In genomic region chr2:73892631-73893329, GRCh38 we compare ENCODE assay signal across 14 cellular contexts. TPM values are rescaled to one million over a fixed set of nuclear protein-coding genes. Genes with fewer than 3 reads are reported as not detected.
DNase-seq lines count a peak whose midpoint lies in the region; ATAC-seq and TF ChIP-seq lines count a peak whose summit lies in the region.
"Had no signal": no experiment of that assay in that cellular context is flagged by ENCODE, and none has a peak within 500 bp of the region (broad histone marks: within the 10 kb centered on the region; RNA-seq: fewer than 3 reads in every experiment).

Gene ACTG2 (plus strand): TSS chr2:73893008. CDS start chr2:73901312, 8,304 bp downstream.

- peaks cover 6 to 32% (median 8%) of the 10 kb centered on the region in 4 donors for H3K4me1 Mint-ChIP-seq in CD4-positive, CD25-positive, alpha-beta regulatory T cell
- peaks cover 4% of the 10 kb centered on the region for H3K4me1 Mint-ChIP-seq in Calu3 (ENCODE audit: low read depth, unreplicated experiment)

- peaks cover 4% of the 10 kb centered on the region for H3K27me3 Mint-ChIP-seq in CD4-positive, CD25-positive, alpha-beta regulatory T cell
- peaks cover 12% of the 10 kb centered on the region for H3K27me3 Mint-ChIP-seq in Calu3 (ENCODE audit: unreplicated experiment)
- H3K27me3 Mint-ChIP-seq: activated T-cell treated with anti-CD3 and anti-CD28 coated beads, Interleukin-2, amount 50 U/mL, for 24 hours had no signal

- intact Hi-C loops in psoas muscle (cut with DNase I): no loop called here
- intact Hi-C loops in Calu3 (cut with micrococcal nuclease; ENCODE audit: unreplicated experiment): no loop called here

- no peak for ATAC-seq in CD4-positive, CD25-positive, alpha-beta regulatory T cell (ENCODE audit: low read depth in 2 of 2)
- no peak for ATAC-seq in psoas muscle
- ATAC-seq: left lobe of liver had no signal

- no TSS peak for BruUV-seq in Calu3 (replicated peaks; lab: Mats Ljungman, UMichigan)

- no peak for TF ChIP-seq CTCF in fibroblast of villous mesenchyme (IDR thresholded peaks at IDR 0.05; ENCODE audit: insufficient read depth, low read depth, low read length)
- TF ChIP-seq CTCF in psoas muscle (IDR thresholded peaks at IDR 0.05): no peak
- no peak for TF ChIP-seq CTCF in Calu3 (IDR thresholded peaks at IDR 0.05; ENCODE audit: unreplicated experiment)

- no peak for DNase-seq in CD4-positive, CD25-positive, alpha-beta regulatory T cell
- DNase-seq in SJSA1 (ENCODE audit: low read depth in 1 of 2, low spot score in 2 of 2) (peak; percentile 45 to 48), fibroblast of villous mesenchyme (ENCODE audit: low read depth) (peak; percentile 75), psoas muscle (no peak), GOT3 (lab: John Stamatoyannopoulos, UW) (no peak), iPS-NIHi11 (ENCODE audit: low spot score) (no peak), Calu3 (no peak)
- DNase-seq in activated naive CD4-positive, alpha-beta T cell treated with anti-CD3 and anti-CD28 coated beads, Interleukin-2, amount 50 U/mL, for 16 hours: no peak
- DNase-seq: activated T-cell treated with anti-CD3 and anti-CD28 coated beads, Interleukin-2, amount 50 U/mL, for 24 hours; caudate nucleus had no signal

- CTCF ChIA-PET in Calu3 (lab: Charles Lee): interaction anchor here (0.6 kb wide), 1 partner anchor 836 kb away, joined by 4 read pairs; no protein-coding TSS in a partner anchor

- no peaks in the 10 kb centered on the region for H3K4me1 ChIP-seq in CD4-positive, CD25-positive, alpha-beta regulatory T cell (ENCODE audit: control insufficient read depth, insufficient read depth, low read length, poor library complexity, severe bottlenecking)
- H3K4me1 ChIP-seq in SJSA1 (replicated peaks): peaks cover 33% of the 10 kb centered on the region
- H3K4me1 ChIP-seq in psoas muscle: no peaks in the 10 kb centered on the region

- H3K27me3 ChIP-seq in CD4-positive, CD25-positive, alpha-beta regulatory T cell (ENCODE audit: control insufficient read depth, insufficient read depth, low read length): no peaks in the 10 kb centered on the region
- H3K27me3 ChIP-seq in SJSA1 (replicated peaks): no peaks in the 10 kb centered on the region
- no peaks in the 10 kb centered on the region for H3K27me3 ChIP-seq in psoas muscle (ENCODE audit: insufficient read depth in 3 of 3, low read length in 2 of 3)

- no peaks in the 10 kb centered on the region for H3K9me3 Mint-ChIP-seq in CD4-positive, CD25-positive, alpha-beta regulatory T cell
- H3K9me3 Mint-ChIP-seq in Calu3 (ENCODE audit: low read depth, unreplicated experiment): no peaks in the 10 kb centered on the region
- H3K9me3 Mint-ChIP-seq: activated T-cell treated with anti-CD3 and anti-CD28 coated beads, Interleukin-2, amount 50 U/mL, for 24 hours had no signal

- no peaks in the 10 kb centered on the region for H3K36me3 ChIP-seq in CD4-positive, CD25-positive, alpha-beta regulatory T cell (ENCODE audit: control insufficient read depth, insufficient read depth, low read length)
- peaks cover 8% of the 10 kb centered on the region for H3K36me3 ChIP-seq in SJSA1
- no peaks in the 10 kb centered on the region for H3K36me3 ChIP-seq in psoas muscle (ENCODE audit: insufficient read depth in 1 of 2, low read depth in 1 of 2)
- H3K36me3 ChIP-seq: BLaER1 treated with 17β-estradiol and CSF1 and Interleukin-3, amounts not matched to agents 10 nM and 100 nM had no signal

- H3K4me3 ChIP-seq in CD4-positive, CD25-positive, alpha-beta regulatory T cell (ENCODE audit: low read depth, low read length): no peak within 1 kb of the TSS
- peak within 1 kb of the TSS; percentile 34 for H3K4me3 ChIP-seq in SJSA1
- H3K4me3 ChIP-seq in fibroblast of villous mesenchyme (ENCODE audit: low read depth, low read length): peak within 1 kb of the TSS; percentile 45
- peak within 1 kb of the TSS; percentile 18 for H3K4me3 ChIP-seq in psoas muscle
- H3K4me3 ChIP-seq: BLaER1 treated with 17β-estradiol and CSF1 and Interleukin-3, amounts not matched to agents 10 nM and 100 nM had no signal

- H3K36me3 Mint-ChIP-seq in CD4-positive, CD25-positive, alpha-beta regulatory T cell: no peaks in the 10 kb centered on the region
- no peaks in the 10 kb centered on the region for H3K36me3 Mint-ChIP-seq in Calu3 (ENCODE audit: insufficient read depth, unreplicated experiment)

- 70 to 72% (median 71%) methylated on average over 15 of the region's 15 CpGs for WGBS in psoas muscle, 3 donors

- H3K9me3 ChIP-seq in CD4-positive, CD25-positive, alpha-beta regulatory T cell (ENCODE audit: control insufficient read depth in 2 of 2, low read length in 2 of 2): no peaks in the 10 kb centered on the region
- H3K9me3 ChIP-seq in SJSA1 (replicated peaks) (no peaks in the 10 kb centered on the region), psoas muscle (no peaks in the 10 kb centered on the region)
- H3K9me3 ChIP-seq: BLaER1 treated with 17β-estradiol and CSF1 and Interleukin-3, amounts not matched to agents 10 nM and 100 nM had no signal

- H3K27ac ChIP-seq in CD4-positive, CD25-positive, alpha-beta regulatory T cell (ENCODE audit: insufficient read depth, low read length, poor library complexity, severe bottlenecking): no peak within 1 kb of the TSS
- H3K27ac ChIP-seq in SJSA1: no peak within 1 kb of the TSS
- no peak within 1 kb of the TSS for H3K27ac ChIP-seq in psoas muscle
- H3K27ac ChIP-seq: BLaER1 treated with 17β-estradiol and CSF1 and Interleukin-3, amounts not matched to agents 10 nM and 100 nM; RWPE1 had no signal

- H3K4me3 Mint-ChIP-seq in CD4-positive, CD25-positive, alpha-beta regulatory T cell: no peak within 1 kb of the TSS
- no peak within 1 kb of the TSS for H3K4me3 Mint-ChIP-seq in Calu3 (ENCODE audit: low read depth, unreplicated experiment)
- H3K4me3 Mint-ChIP-seq: activated T-cell treated with anti-CD3 and anti-CD28 coated beads, Interleukin-2, amount 50 U/mL, for 24 hours had no signal

- peak within 1 kb of the TSS in 2 of 3 donors; percentile 36 to 41 for H3K27ac Mint-ChIP-seq in CD4-positive, CD25-positive, alpha-beta regulatory T cell
- H3K27ac Mint-ChIP-seq in Calu3 (ENCODE audit: unreplicated experiment): no peak within 1 kb of the TSS
- H3K27ac Mint-ChIP-seq: activated T-cell treated with anti-CD3 and anti-CD28 coated beads, Interleukin-2, amount 50 U/mL, for 24 hours had no signal

RNA-seq across cellular contexts. Expression of gene ACTG2, which starts in this region (rescaled TPM):
- total RNA-seq in CD4-positive, CD25-positive, alpha-beta regulatory T cell: 0.64 TPM
- 1 to 10 TPM; 2.4 to 6.6 (median 3.7) TPM for polyA plus RNA-seq in CD4-positive, CD25-positive, alpha-beta regulatory T cell
- total RNA-seq in SJSA1 (2014; rRNA removed; shearing (Covaris generic)): 78.8 and 135 TPM in 2 replicates
- total RNA-seq in fibroblast of villous mesenchyme (59.6 and 113 TPM in 2 replicates), psoas muscle (1 to 10 TPM in 2 of 4 donors, under 1 TPM in 2; 0.44 to 3.4 (median 1.8) TPM), Calu3 (2022) (not detected in 2 replicates)
- polyA plus RNA-seq in psoas muscle: 1 to 10 TPM; 2.5 to 4.0 (median 2.7) TPM
- total RNA-seq: pulmonary artery endothelial cell had no signal

Comparison
In these comparisons a context has a peak if more than half of its experiments do, and no peak if none do; other contexts are left out.
1. RNA of gene ACTG2 (total RNA-seq): 78.8 to 135 TPM in SJSA1 and 59.6 to 113 TPM in fibroblast of villous mesenchyme; 0.44 to 3.4 TPM in psoas muscle, 0.64 TPM in CD4-positive, CD25-positive, alpha-beta regulatory T cell (single experiment) and not detected in Calu3; every median in the first group is over 10 times any median in the second.
2. DNase-seq: peak in SJSA1 (2 of 2) and fibroblast of villous mesenchyme (single experiment); none in CD4-positive, CD25-positive, alpha-beta regulatory T cell (0 of 3), psoas muscle (0 of 2), GOT3 (single experiment), activated naive CD4-positive, alpha-beta T cell treated with anti-CD3 and anti-CD28 coated beads, Interleukin-2, amount 50 U/mL, for 16 hours (single experiment), iPS-NIHi11 (single experiment) and Calu3 (single experiment).